ENCODE assay signal across 20 cellular contexts in the genomic region with DNA sequence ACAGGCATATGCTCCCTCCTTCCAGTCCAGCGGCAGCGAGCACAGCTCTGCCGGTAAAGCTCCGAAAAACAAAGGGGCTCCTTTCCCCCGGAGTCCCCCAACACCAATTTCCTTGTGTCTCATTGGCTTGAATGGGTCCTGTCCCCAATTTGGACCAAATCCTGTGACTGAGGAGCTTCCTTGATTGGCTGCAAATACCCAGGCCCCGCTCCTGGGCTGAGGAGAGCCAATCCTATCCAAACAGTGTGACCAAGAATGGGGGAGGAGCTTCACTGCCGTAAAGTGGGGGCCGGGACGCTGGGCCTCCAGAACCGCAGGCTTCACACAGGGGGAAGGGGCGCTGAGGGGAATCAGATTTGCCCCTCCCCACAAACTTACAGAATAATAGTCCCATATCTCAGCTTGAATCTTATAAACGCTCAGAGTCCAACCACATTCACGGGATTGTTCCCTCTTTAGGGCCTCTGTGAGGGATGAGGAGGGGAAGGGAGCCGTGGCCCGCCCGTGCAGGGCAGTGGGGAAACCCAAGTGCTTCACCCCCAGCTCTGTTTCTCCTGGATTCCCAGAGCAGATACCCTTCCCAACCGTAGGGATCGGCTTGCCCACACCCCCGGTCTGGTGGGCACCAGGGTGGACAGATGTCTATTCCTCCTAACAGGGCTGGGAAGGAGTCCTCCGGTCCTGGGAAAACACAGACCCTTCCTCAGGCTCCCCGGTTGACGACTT.
DNase-seq lines count a peak whose midpoint lies in the region; ATAC-seq, FAIRE-seq and TF ChIP-seq lines count a peak whose summit lies in the region.
"Had no signal": no experiment of that assay in that cellular context is flagged by ENCODE, and none has a peak within 500 bp of the region (broad histone marks: within the 10 kb centered on the region; RNA-seq: fewer than 3 reads in every experiment).

No MANE protein-coding gene starts in this region.

- no peaks in the 10 kb centered on the region for H3K79me2 ChIP-seq in H1 (ENCODE audit: control insufficient read depth in 1 of 2, insufficient read depth in 2 of 2, low read length in 2 of 2)

- POLR2A ChIA-PET in H1 (lab: Charles Lee; ENCODE audit: partially characterized antibody), result no interaction called here

- no peak overlapping the region for H3K23ac ChIP-seq in H1 (ENCODE audit: insufficient read length)
- no peak overlapping the region for H3K23ac ChIP-seq in mesenchymal stem cell (ENCODE audit: low read length in 2 of 2)

- H4K5ac ChIP-seq in H1 (ENCODE audit: insufficient read length, low read depth, low read length), result no peak overlapping the region

- TF ChIP-seq POLR2A in H1 (IDR thresholded peaks at IDR 0.05; ENCODE audit: control extremely low read depth in 1 of 2, low read depth in 2 of 2, low read length in 2 of 2), result no peak
- no peak for TF ChIP-seq POLR2A in spleen (IDR thresholded peaks at IDR 0.05)

- 89% methylated on average over 22 of the region's 22 CpGs; no CpG with 5 or more reads in 1 of the 2 experiments for WGBS in H1 (ENCODE audit: extremely low coverage in 1 of 2, insufficient coverage in 1 of 2, insufficient read length in 1 of 2, insufficient replicate concordance in 2 of 2, low coverage in 1 of 2, low lambda C conversion rate in 2 of 2, missing lambda C conversion rate in 1 of 2), 2 experiments
- 83% methylated on average over 21 of the region's 22 CpGs for WGBS in mesenchymal stem cell
- 79 to 93% (median 88%) methylated on average over 22 of the region's 22 CpGs for WGBS in spleen, 5 donors

- no peaks in the 10 kb centered on the region for H3K79me1 ChIP-seq in H1 (ENCODE audit: low read depth, low read length)
- H3K79me1 ChIP-seq in mesenchymal stem cell (replicated peaks; ENCODE audit: low read length, poor library complexity, severe bottlenecking), result no peaks in the 10 kb centered on the region

- 0 out of 2 replicates have a peak overlapping the region, but pooled peaks have one; percentile 48 for H2BK20ac ChIP-seq in H1 (ENCODE audit: low read length)

- H2BK15ac ChIP-seq in H1 (ENCODE audit: low read length) (no peak overlapping the region), mesenchymal stem cell (ENCODE audit: low read depth, poor library complexity, severe bottlenecking) (no peak overlapping the region)

- H4K8ac ChIP-seq in H1 (ENCODE audit: extremely low read depth, insufficient read depth, low read length) (no peak overlapping the region; the same call in 1 of the 2 replicates), mesenchymal stem cell (ENCODE audit: low read length) (no peak overlapping the region)

- H3K4me1 ChIP-seq in H1 (replicated peaks in 1 of 4; ENCODE audit: control insufficient read depth in 3 of 4, insufficient read depth in 4 of 4, low read length in 3 of 4) (peaks cover 0 to 5% (median under 1%) of the 10 kb centered on the region in 4 experiments; a peak in 3 of 7 replicates), mesenchymal stem cell (ENCODE audit: control insufficient read depth, insufficient read depth, low read depth, low read length) (no peaks in the 10 kb centered on the region), spleen (no peaks in the 10 kb centered on the region)
- H3K4me1 ChIP-seq: A549 had no signal

- DNase-seq in stimulated activated naive CD8-positive, alpha-beta T cell treated with anti-CD3 and anti-CD28 coated beads, Interleukin-15, amount 100 ng/mL, for 72 hours, result no peak
- no peak for DNase-seq in H1 (ENCODE audit: low read depth in 1 of 2, low spot score in 2 of 2)
- DNase-seq in mesenchymal stem cell, result no peak
- peak; percentile 42 for DNase-seq in spleen
- DNase-seq in activated naive CD4-positive, alpha-beta T cell treated with anti-CD3 and anti-CD28 coated beads, Interleukin-2, amount 10 ng/mL, durations not matched to agents 7 days and 5 days, result no peak
- DNase-seq in NCI-H1105 treated with DMSO at 0.1 percent for 48 hours (lab: John Stamatoyannopoulos, UW), result no peak
- DNase-seq: CD4-positive, alpha-beta memory T cell; DMS79 treated with DMSO at 0.1 percent for 48 hours; GF-D8; HFFc6; IMR-90 had no signal

- no peak for TF ChIP-seq EP300 in H1 (IDR thresholded peaks at IDR 0.05; ENCODE audit: borderline replicate concordance in 1 of 2, low read depth in 2 of 2, low read length in 2 of 2)

- H2BK5ac ChIP-seq in H1 (ENCODE audit: low read depth, low read length), result no peak overlapping the region
- no peak overlapping the region for H2BK5ac ChIP-seq in mesenchymal stem cell (ENCODE audit: low read depth, low read length, poor library complexity, severe bottlenecking)

- H3K4me3 Mint-ChIP-seq in stimulated activated naive CD8-positive, alpha-beta T cell treated with anti-CD3 and anti-CD28 coated beads, Interleukin-15, Interleukin-2, amounts not matched to agents 100 ng/mL and 50 ng/mL, for 24 hours, result no peak overlapping the region
- no peak overlapping the region for H3K4me3 Mint-ChIP-seq in stimulated activated naive CD8-positive, alpha-beta T cell treated with anti-CD3 and anti-CD28 coated beads, Interleukin-15, amount 100 ng/mL, for 72 hours
- H3K4me3 Mint-ChIP-seq in activated naive CD4-positive, alpha-beta T cell treated with anti-CD3 and anti-CD28 coated beads, Interleukin-2, amount 10 ng/mL, durations not matched to agents 7 days and 5 days, result no peak overlapping the region
- H3K4me3 Mint-ChIP-seq: CD14-positive monocyte; CD4-positive, alpha-beta memory T cell; HFFc6 had no signal

- no peak overlapping the region for H3K4ac ChIP-seq in H1 (replicated peaks; ENCODE audit: insufficient read length, low read depth, low read length)
- no peak overlapping the region for H3K4ac ChIP-seq in mesenchymal stem cell (ENCODE audit: low read depth in 1 of 2, low read length in 2 of 2)

- H3K27me3 ChIP-seq in H1 (replicated peaks in 1 of 4; ENCODE audit: control insufficient read depth in 3 of 4, extremely low read depth in 1 of 4, insufficient read depth in 3 of 4, low read length in 3 of 4), result no peaks in the 10 kb centered on the region; a peak in 2 of 7 replicates
- H3K27me3 ChIP-seq in mesenchymal stem cell (ENCODE audit: control insufficient read depth in 1 of 2, insufficient read depth in 1 of 2, low read length in 2 of 2), result peaks cover 77 to 90% of the 10 kb centered on the region in 2 experiments
- peaks cover 0 to 9% (median 0%) of the 10 kb centered on the region in 7 donors for H3K27me3 ChIP-seq in spleen (replicated peaks in 1 of 7)
- H3K27me3 ChIP-seq: BLaER1 had no signal

- H3K27ac Mint-ChIP-seq in stimulated activated naive CD8-positive, alpha-beta T cell treated with anti-CD3 and anti-CD28 coated beads, Interleukin-15, Interleukin-2, amounts not matched to agents 100 ng/mL and 50 ng/mL, for 24 hours, result peak overlapping the region; percentile 52
- H3K27ac Mint-ChIP-seq in stimulated activated naive CD8-positive, alpha-beta T cell treated with anti-CD3 and anti-CD28 coated beads, Interleukin-15, amount 100 ng/mL, for 72 hours, result peak overlapping the region in 1 of 2 donors; percentile 96
- no peak overlapping the region for H3K27ac Mint-ChIP-seq in activated naive CD4-positive, alpha-beta T cell treated with anti-CD3 and anti-CD28 coated beads, Interleukin-2, amount 10 ng/mL, durations not matched to agents 7 days and 5 days
- H3K27ac Mint-ChIP-seq: CD14-positive monocyte; CD4-positive, alpha-beta memory T cell; HFFc6 had no signal

- TF ChIP-seq RAD21 in H1 (IDR thresholded peaks at IDR 0.05 in 1 of 2, conservative IDR thresholded peaks at IDR 0.05 in 1 of 2; ENCODE audit: low read depth in 2 of 2, low read length in 2 of 2), result no peak

- H2AFZ ChIP-seq in H1 (ENCODE audit: low read length) (no peak overlapping the region), mesenchymal stem cell (ENCODE audit: low read depth, low read length) (peak overlapping the region; percentile 30)

- H3K4me3 ChIP-seq in H1 (ENCODE audit: extremely low read depth in 1 of 4, insufficient read depth in 2 of 4, low read depth in 3 of 4, low read length in 4 of 4), result no peak overlapping the region
- no peak overlapping the region for H3K4me3 ChIP-seq in mesenchymal stem cell (ENCODE audit: insufficient read depth in 1 of 2, low read depth in 1 of 2, low read length in 2 of 2)
- no peak overlapping the region for H3K4me3 ChIP-seq in spleen
- H3K4me3 ChIP-seq: A549, BLaER1 had no signal

- no peaks in the 10 kb centered on the region for H3K23me2 ChIP-seq in H1 (ENCODE audit: low read depth, low read length)

- FAIRE-seq in H1 (lab: Jason Lieb, UNC), result no peak
- FAIRE-seq: A549, H54, HTR-8/SVneo had no signal

- H2AK5ac ChIP-seq in H1 (ENCODE audit: low read depth, low read length) (no peak overlapping the region), mesenchymal stem cell (ENCODE audit: low read length, severe bottlenecking) (no peak overlapping the region)

- no peaks in the 10 kb centered on the region for H3K4me1 Mint-ChIP-seq in stimulated activated naive CD8-positive, alpha-beta T cell treated with anti-CD3 and anti-CD28 coated beads, Interleukin-15, Interleukin-2, amounts not matched to agents 100 ng/mL and 50 ng/mL, for 24 hours (ENCODE audit: low read depth)
- no peaks in the 10 kb centered on the region for H3K4me1 Mint-ChIP-seq in stimulated activated naive CD8-positive, alpha-beta T cell treated with anti-CD3 and anti-CD28 coated beads, Interleukin-15, amount 100 ng/mL, for 72 hours
- H3K4me1 Mint-ChIP-seq in activated naive CD4-positive, alpha-beta T cell treated with anti-CD3 and anti-CD28 coated beads, Interleukin-2, amount 10 ng/mL, durations not matched to agents 7 days and 5 days, result no peaks in the 10 kb centered on the region
- H3K4me1 Mint-ChIP-seq: CD14-positive monocyte; CD4-positive, alpha-beta memory T cell had no signal

- H3K14ac ChIP-seq in H1 (ENCODE audit: insufficient read length) (no peak overlapping the region), mesenchymal stem cell (ENCODE audit: low read length in 2 of 2) (no peak overlapping the region)

- no peaks in the 10 kb centered on the region for H3K27me3 Mint-ChIP-seq in stimulated activated naive CD8-positive, alpha-beta T cell treated with anti-CD3 and anti-CD28 coated beads, Interleukin-15, Interleukin-2, amounts not matched to agents 100 ng/mL and 50 ng/mL, for 24 hours
- H3K27me3 Mint-ChIP-seq in stimulated activated naive CD8-positive, alpha-beta T cell treated with anti-CD3 and anti-CD28 coated beads, Interleukin-15, amount 100 ng/mL, for 72 hours, result no peaks in the 10 kb centered on the region
- H3K27me3 Mint-ChIP-seq in activated naive CD4-positive, alpha-beta T cell treated with anti-CD3 and anti-CD28 coated beads, Interleukin-2, amount 10 ng/mL, durations not matched to agents 7 days and 5 days, result peaks cover 52% of the 10 kb centered on the region

- H3K36me3 ChIP-seq in H1 (ENCODE audit: control insufficient read depth in 2 of 4, insufficient read depth in 4 of 4, low read length in 3 of 4) (no peaks in the 10 kb centered on the region), mesenchymal stem cell (ENCODE audit: control insufficient read depth in 1 of 2, insufficient read depth in 2 of 2, low read depth in 1 of 2, low read length in 2 of 2) (no peaks in the 10 kb centered on the region), spleen (no peaks in the 10 kb centered on the region)
- H3K36me3 ChIP-seq: BLaER1 had no signal

- intact Hi-C loops in spleen (cut with DNase I; ENCODE audit: low total_unique reads), result no loop called here

- ATAC-seq in stimulated activated naive CD8-positive, alpha-beta T cell treated with anti-CD3 and anti-CD28 coated beads, Interleukin-15, amount 100 ng/mL, for 72 hours, result no peak
- ATAC-seq in HG03571 (IDR thresholded peaks at IDR 0.05; ENCODE audit: unreplicated experiment), result no peak
- ATAC-seq: A549, HCT116 had no signal

- H3K9me3 Mint-ChIP-seq in stimulated activated naive CD8-positive, alpha-beta T cell treated with anti-CD3 and anti-CD28 coated beads, Interleukin-15, Interleukin-2, amounts not matched to agents 100 ng/mL and 50 ng/mL, for 24 hours, result no peaks in the 10 kb centered on the region
- no peaks in the 10 kb centered on the region for H3K9me3 Mint-ChIP-seq in stimulated activated naive CD8-positive, alpha-beta T cell treated with anti-CD3 and anti-CD28 coated beads, Interleukin-15, amount 100 ng/mL, for 72 hours
- H3K9me3 Mint-ChIP-seq in activated naive CD4-positive, alpha-beta T cell treated with anti-CD3 and anti-CD28 coated beads, Interleukin-2, amount 10 ng/mL, durations not matched to agents 7 days and 5 days, result no peaks in the 10 kb centered on the region
- H3K9me3 Mint-ChIP-seq: CD4-positive, alpha-beta memory T cell; HFFc6 had no signal

- H3K56ac ChIP-seq in H1 (replicated peaks; ENCODE audit: insufficient read length, low read depth, low read length), result no peak overlapping the region

- no peaks in the 10 kb centered on the region for H3K9me3 ChIP-seq in H1 (ENCODE audit: insufficient read depth in 2 of 2, low read depth in 1 of 2, low read length in 1 of 2)
- H3K9me3 ChIP-seq in mesenchymal stem cell (ENCODE audit: control insufficient read depth, low read length), result peaks cover 6% of the 10 kb centered on the region
- no peaks in the 10 kb centered on the region for H3K9me3 ChIP-seq in spleen
- H3K9me3 ChIP-seq: A549, BLaER1 had no signal

- H3K4me2 ChIP-seq in H1 (ENCODE audit: insufficient read depth in 1 of 2, low read depth in 2 of 2, low read length in 2 of 2) (no peak overlapping the region), mesenchymal stem cell (ENCODE audit: low read length, poor library complexity, severe bottlenecking) (no peak overlapping the region)
- H3K4me2 ChIP-seq: A549, BLaER1 had no signal

- H3K36me3 Mint-ChIP-seq in stimulated activated naive CD8-positive, alpha-beta T cell treated with anti-CD3 and anti-CD28 coated beads, Interleukin-15, Interleukin-2, amounts not matched to agents 100 ng/mL and 50 ng/mL, for 24 hours (ENCODE audit: low read depth), result no peaks in the 10 kb centered on the region
- no peaks in the 10 kb centered on the region for H3K36me3 Mint-ChIP-seq in activated naive CD4-positive, alpha-beta T cell treated with anti-CD3 and anti-CD28 coated beads, Interleukin-2, amount 10 ng/mL, durations not matched to agents 7 days and 5 days
- H3K36me3 Mint-ChIP-seq: CD14-positive monocyte; CD4-positive, alpha-beta memory T cell had no signal

- TF ChIP-seq CTCF in H1 (IDR thresholded peaks at IDR 0.05; ENCODE audit: control extremely low read depth in 1 of 3, insufficient read depth in 1 of 3, low read depth in 1 of 3, low read length in 3 of 3) (no peak), spleen (IDR thresholded peaks at IDR 0.05 in 8 of 11, conservative IDR thresholded peaks at IDR 0.05 in 3 of 11) (no peak)

- H2BK12ac ChIP-seq in H1 (ENCODE audit: low read depth, low read length) (no peak overlapping the region), mesenchymal stem cell (ENCODE audit: low read length in 2 of 2) (no peak overlapping the region)

- CTCF ChIA-PET in H1 (lab: Charles Lee; ENCODE audit: partially characterized antibody), result interaction anchor here (0.6 to 9.5 kb wide), 7 partner anchors 10 to 207 kb away, joined by 3 to 112 read pairs (median 3); no protein-coding TSS in a partner anchor
- CTCF ChIA-PET in activated naive CD4-positive, alpha-beta T cell treated with anti-CD3 and anti-CD28 coated beads, Interleukin-2, amount 10 ng/mL, durations not matched to agents 7 days and 5 days (lab: Charles Lee), result no interaction called here

- no peak overlapping the region for H3K9ac ChIP-seq in H1 (replicated peaks in 1 of 4; ENCODE audit: extremely low read depth in 1 of 4, low read depth in 3 of 4, low read length in 3 of 4)
- H3K9ac ChIP-seq in mesenchymal stem cell (ENCODE audit: low read length), result no peak overlapping the region
- H3K9ac ChIP-seq: BLaER1 had no signal

- H3K18ac ChIP-seq in H1 (ENCODE audit: extremely low read depth, low read length), result no peak overlapping the region; the same call in 1 of the 2 replicates
- no peak overlapping the region for H3K18ac ChIP-seq in mesenchymal stem cell (ENCODE audit: low read depth in 1 of 2, low read length in 2 of 2)

- no peak overlapping the region for H4K91ac ChIP-seq in H1 (replicated peaks; ENCODE audit: insufficient read length, low read length)
- H4K91ac ChIP-seq in mesenchymal stem cell (ENCODE audit: low read length), result no peak overlapping the region

- H3K27ac ChIP-seq in H1 (ENCODE audit: low read depth, low read length) (no peak overlapping the region), mesenchymal stem cell (ENCODE audit: low read length, poor library complexity, severe bottlenecking) (no peak overlapping the region), spleen (no peak overlapping the region)
- H3K27ac ChIP-seq: 22Rv1, A549, BLaER1 had no signal

- H2BK120ac ChIP-seq in H1 (replicated peaks; ENCODE audit: low read depth, low read length) (no peak overlapping the region), mesenchymal stem cell (ENCODE audit: low read depth, low read length) (no peak overlapping the region)

- no peaks in the 10 kb centered on the region for H4K20me1 ChIP-seq in H1 (replicated peaks in 1 of 2; ENCODE audit: control insufficient read depth in 1 of 2, insufficient read depth in 2 of 2, low read length in 2 of 2)
- H4K20me1 ChIP-seq: BLaER1 had no signal
